Comparison of ENCODE assay signal across 1 cellular context in the genomic region with DNA sequence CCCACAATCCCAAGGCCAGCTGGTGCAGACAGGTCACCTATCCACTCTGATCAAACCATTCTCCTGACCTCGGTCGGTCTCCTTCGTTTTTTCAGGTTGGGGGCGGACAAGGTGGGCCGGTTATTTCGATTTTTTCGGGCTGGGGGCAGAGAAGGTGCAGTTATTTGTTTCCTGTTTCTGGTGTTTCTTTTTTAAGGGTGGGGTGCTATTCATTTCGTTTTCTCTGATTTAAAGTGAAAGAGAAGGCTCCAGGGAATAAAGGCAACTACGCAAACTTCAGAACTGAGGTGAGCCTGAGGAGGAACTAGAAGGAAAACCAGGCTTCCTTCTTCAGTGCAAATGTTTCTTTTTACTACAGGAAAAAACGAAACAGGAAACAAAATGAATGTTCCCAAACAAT.
TF ChIP-seq lines count a peak whose summit lies in the region.

No MANE protein-coding gene starts in this region.

TF ChIP-seq in GM23338, 12 proteins besides CTCF, POLR2A, EP300 and RAD21 (continued from another document):
- TF ChIP-seq, protein P1, sequence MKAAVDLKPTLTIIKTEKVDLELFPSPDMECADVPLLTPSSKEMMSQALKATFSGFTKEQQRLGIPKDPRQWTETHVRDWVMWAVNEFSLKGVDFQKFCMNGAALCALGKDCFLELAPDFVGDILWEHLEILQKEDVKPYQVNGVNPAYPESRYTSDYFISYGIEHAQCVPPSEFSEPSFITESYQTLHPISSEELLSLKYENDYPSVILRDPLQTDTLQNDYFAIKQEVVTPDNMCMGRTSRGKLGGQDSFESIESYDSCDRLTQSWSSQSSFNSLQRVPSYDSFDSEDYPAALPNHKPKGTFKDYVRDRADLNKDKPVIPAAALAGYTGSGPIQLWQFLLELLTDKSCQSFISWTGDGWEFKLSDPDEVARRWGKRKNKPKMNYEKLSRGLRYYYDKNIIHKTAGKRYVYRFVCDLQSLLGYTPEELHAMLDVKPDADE (IDR thresholded peaks at IDR 0.05) = no peak
- no peak for TF ChIP-seq CREB1 (CRISPR knock-in tag; IDR thresholded peaks at IDR 0.05; ENCODE audit: low read depth)
- no peak for TF ChIP-seq NANOG (IDR thresholded peaks at IDR 0.05; ENCODE audit: borderline replicate concordance)
- TF ChIP-seq, protein P2, sequence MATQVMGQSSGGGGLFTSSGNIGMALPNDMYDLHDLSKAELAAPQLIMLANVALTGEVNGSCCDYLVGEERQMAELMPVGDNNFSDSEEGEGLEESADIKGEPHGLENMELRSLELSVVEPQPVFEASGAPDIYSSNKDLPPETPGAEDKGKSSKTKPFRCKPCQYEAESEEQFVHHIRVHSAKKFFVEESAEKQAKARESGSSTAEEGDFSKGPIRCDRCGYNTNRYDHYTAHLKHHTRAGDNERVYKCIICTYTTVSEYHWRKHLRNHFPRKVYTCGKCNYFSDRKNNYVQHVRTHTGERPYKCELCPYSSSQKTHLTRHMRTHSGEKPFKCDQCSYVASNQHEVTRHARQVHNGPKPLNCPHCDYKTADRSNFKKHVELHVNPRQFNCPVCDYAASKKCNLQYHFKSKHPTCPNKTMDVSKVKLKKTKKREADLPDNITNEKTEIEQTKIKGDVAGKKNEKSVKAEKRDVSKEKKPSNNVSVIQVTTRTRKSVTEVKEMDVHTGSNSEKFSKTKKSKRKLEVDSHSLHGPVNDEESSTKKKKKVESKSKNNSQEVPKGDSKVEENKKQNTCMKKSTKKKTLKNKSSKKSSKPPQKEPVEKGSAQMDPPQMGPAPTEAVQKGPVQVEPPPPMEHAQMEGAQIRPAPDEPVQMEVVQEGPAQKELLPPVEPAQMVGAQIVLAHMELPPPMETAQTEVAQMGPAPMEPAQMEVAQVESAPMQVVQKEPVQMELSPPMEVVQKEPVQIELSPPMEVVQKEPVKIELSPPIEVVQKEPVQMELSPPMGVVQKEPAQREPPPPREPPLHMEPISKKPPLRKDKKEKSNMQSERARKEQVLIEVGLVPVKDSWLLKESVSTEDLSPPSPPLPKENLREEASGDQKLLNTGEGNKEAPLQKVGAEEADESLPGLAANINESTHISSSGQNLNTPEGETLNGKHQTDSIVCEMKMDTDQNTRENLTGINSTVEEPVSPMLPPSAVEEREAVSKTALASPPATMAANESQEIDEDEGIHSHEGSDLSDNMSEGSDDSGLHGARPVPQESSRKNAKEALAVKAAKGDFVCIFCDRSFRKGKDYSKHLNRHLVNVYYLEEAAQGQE (IDR thresholded peaks at IDR 0.05; ENCODE audit: unreplicated experiment) = no peak
- TF ChIP-seq EZH2phosphoT487 (IDR thresholded peaks at IDR 0.05; ENCODE audit: unreplicated experiment) = no peak
- no peak for TF ChIP-seq ZNF114 (CRISPR knock-in tag; IDR thresholded peaks at IDR 0.05)
- TF ChIP-seq POLR2AphosphoS5 (IDR thresholded peaks at IDR 0.05; ENCODE audit: low read depth) = no peak
- no peak for TF ChIP-seq EZH2 (IDR thresholded peaks at IDR 0.05; ENCODE audit: low read depth, unreplicated experiment)
- no peak for TF ChIP-seq JUNB (IDR thresholded peaks at IDR 0.05; ENCODE audit: unreplicated experiment)
